ENCODE assay signal across 10 cellular contexts in genomic region chr15:55403531-55403930, GRCh38. TPM values are rescaled to one million over a fixed set of nuclear protein-coding genes. Genes with fewer than 3 reads are reported as not detected.
A peak's percentile ranks its signal among the peaks of the same experiment; 100 is the strongest.
DNase-seq lines count a peak whose midpoint lies in the region; ATAC-seq and TF ChIP-seq lines count a peak whose summit lies in the region.
"Had no signal": no experiment of that assay in that cellular context is flagged by ENCODE, and none has a peak within 500 bp of the region (broad histone marks: within the 10 kb centered on the region; RNA-seq: fewer than 3 reads in every experiment).

No MANE protein-coding gene starts in this region.

- H3K9me2 ChIP-seq in PC-9 (ENCODE audit: insufficient read depth) = no peaks in the 10 kb centered on the region

- H3F3A ChIP-seq in PC-9 (ENCODE audit: insufficient read depth, low read depth) = peaks cover 5% of the 10 kb centered on the region; the same call in 1 of the 2 replicates

- no peaks in the 10 kb centered on the region for H3K9me3 ChIP-seq in PC-9 (ENCODE audit: insufficient read depth, low read depth)
- H3K9me3 ChIP-seq in thyroid gland = no peaks in the 10 kb centered on the region
- no peaks in the 10 kb centered on the region for H3K9me3 ChIP-seq in CD4-positive, alpha-beta T cell (ENCODE audit: control insufficient read depth, low read length)

- BruUV-seq in PC-9 (replicated peaks; lab: Mats Ljungman, UMichigan) = no TSS peak

- peak overlapping the region; percentile 66 for H3K27ac Mint-ChIP-seq in activated naive CD4-positive, alpha-beta T cell treated with anti-CD3 and anti-CD28 coated beads, Interleukin-2, amount 50 U/mL, for 24 hours
- H3K27ac Mint-ChIP-seq in CD4-positive, alpha-beta T cell = no peak overlapping the region

- H3K36me3 Mint-ChIP-seq in activated naive CD4-positive, alpha-beta T cell treated with anti-CD3 and anti-CD28 coated beads, Interleukin-2, amount 50 U/mL, for 24 hours = peaks cover 4% of the 10 kb centered on the region
- H3K36me3 Mint-ChIP-seq in CD4-positive, alpha-beta T cell (ENCODE audit: low read depth) = peaks cover 15% of the 10 kb centered on the region

- H3K27me3 ChIP-seq in PC-9 (ENCODE audit: insufficient read depth, low read depth) = no peaks in the 10 kb centered on the region
- H3K27me3 ChIP-seq in thyroid gland = no peaks in the 10 kb centered on the region
- H3K27me3 ChIP-seq in CD4-positive, alpha-beta T cell (ENCODE audit: control insufficient read depth, insufficient read depth, low read length) = no peaks in the 10 kb centered on the region

- peaks cover 45% of the 10 kb centered on the region for H3K4me1 Mint-ChIP-seq in activated naive CD4-positive, alpha-beta T cell treated with anti-CD3 and anti-CD28 coated beads, Interleukin-2, amount 50 U/mL, for 24 hours
- peaks cover 64% of the 10 kb centered on the region for H3K4me1 Mint-ChIP-seq in CD4-positive, alpha-beta T cell (ENCODE audit: low read depth)

- peak overlapping the region; percentile 15; the same call in 1 of the 2 replicates for H3K4me3 ChIP-seq in PC-9
- H3K4me3 ChIP-seq in thyroid gland (replicated peaks in 1 of 3) = no peak overlapping the region

- H3K4me1 ChIP-seq in PC-9 (replicated peaks; ENCODE audit: insufficient read depth) = peaks cover 32% of the 10 kb centered on the region
- H3K4me1 ChIP-seq in thyroid gland = peaks cover 23 to 39% of the 10 kb centered on the region in 2 donors

- no peaks in the 10 kb centered on the region for H4K20me1 ChIP-seq in PC-9 (ENCODE audit: insufficient read depth)

- H3K4me3 Mint-ChIP-seq in activated naive CD4-positive, alpha-beta T cell treated with anti-CD3 and anti-CD28 coated beads, Interleukin-2, amount 50 U/mL, for 24 hours = no peak overlapping the region
- H3K4me3 Mint-ChIP-seq in CD4-positive, alpha-beta T cell = no peak overlapping the region

- peaks cover 13% of the 10 kb centered on the region for H3K79me2 ChIP-seq in PC-9 (ENCODE audit: low read depth)

- H2AFZ ChIP-seq in PC-9 = no peak overlapping the region

- no peaks in the 10 kb centered on the region for H3K27me3 Mint-ChIP-seq in activated naive CD4-positive, alpha-beta T cell treated with anti-CD3 and anti-CD28 coated beads, Interleukin-2, amount 50 U/mL, for 24 hours
- no peaks in the 10 kb centered on the region for H3K27me3 Mint-ChIP-seq in CD4-positive, alpha-beta T cell

- TF ChIP-seq CTCF in PC-9 (conservative IDR thresholded peaks at IDR 0.05) (no peak), thyroid gland (IDR thresholded peaks at IDR 0.05) (no peak)
- TF ChIP-seq CTCF in CD4-positive, alpha-beta T cell (IDR thresholded peaks at IDR 0.05) = no peak

- POLR2A ChIA-PET in PC-9 (lab: Charles Lee; ENCODE audit: unreplicated experiment) = no interaction called here
- POLR2A ChIA-PET in CD4-positive, alpha-beta T cell (lab: Charles Lee) = no interaction called here

- peak overlapping the region; percentile 93 for H3K27ac ChIP-seq in PC-9
- peak overlapping the region; percentile 56 to 78 (median 67) for H3K27ac ChIP-seq in thyroid gland
- H3K27ac ChIP-seq in CD4-positive, alpha-beta T cell (ENCODE audit: low read depth, low read length) = no peak overlapping the region

- no peaks in the 10 kb centered on the region for H3K9me3 Mint-ChIP-seq in activated naive CD4-positive, alpha-beta T cell treated with anti-CD3 and anti-CD28 coated beads, Interleukin-2, amount 50 U/mL, for 24 hours
- no peaks in the 10 kb centered on the region for H3K9me3 Mint-ChIP-seq in CD4-positive, alpha-beta T cell

- CTCF ChIA-PET in PC-9 (lab: Charles Lee) = no interaction called here
- CTCF ChIA-PET in CD4-positive, alpha-beta T cell (lab: Charles Lee) = no interaction called here

- H3K4me2 ChIP-seq in PC-9 = peak overlapping the region; percentile 54

- no peak for TF ChIP-seq POLR2A in thyroid gland (IDR thresholded peaks at IDR 0.05)

- intact Hi-C loops in PC-9 (cut with micrococcal nuclease; ENCODE audit: unreplicated experiment) (loop anchor here (10.0 kb wide), 1 partner anchor 209 kb away; the partner anchor contains the start of gene RSL24D1), thyroid gland (cut with DNase I) (no loop called here)
- intact Hi-C loops in CD4-positive, alpha-beta T cell (cut with DNase I, micrococcal nuclease) = no loop called here

- H3K36me3 ChIP-seq in PC-9 (ENCODE audit: low read depth) (no peaks in the 10 kb centered on the region), thyroid gland (no peaks in the 10 kb centered on the region)

- DNase-seq in activated naive CD4-positive, alpha-beta T cell treated with Interleukin-2 at 50 U/mL for 16 hours = no peak
- DNase-seq in PC-9 = peak in 1 of 2 experiments; percentile 48
- peak; percentile 39 for DNase-seq in dermis blood vessel endothelial cell
- no peak for DNase-seq in thyroid gland
- DNase-seq in occipital lobe (lab: John Stamatoyannopoulos, UW) = no peak
- no peak for DNase-seq in CD4-positive, alpha-beta T cell
- DNase-seq: DMS153 had no signal

- no peak for ATAC-seq in HG02759 (IDR thresholded peaks at IDR 0.05; ENCODE audit: unreplicated experiment)
- no peak for ATAC-seq in CD4-positive, alpha-beta T cell (ENCODE audit: poor library complexity)

RNA-seq across cellular contexts. Expression of gene CCPG1, which starts 4.6 kb away (rescaled TPM):
- 26.3 and 26.4 TPM in 2 replicates for total RNA-seq in PC-9 (2021)
- 70.5 and 84.7 TPM in 2 replicates for total RNA-seq in dermis blood vessel endothelial cell
- total RNA-seq in thyroid gland = 100 to 1,000 TPM; 100 to 130 (median 111) TPM
- 40.2 TPM for total RNA-seq in occipital lobe
- total RNA-seq in CD4-positive, alpha-beta T cell = 10 to 100 TPM; 29.9 to 31.5 TPM

RNA-seq across cellular contexts. Expression of gene PIERCE2, which starts 4.8 kb away (rescaled TPM):
- total RNA-seq in PC-9 (2021) = 1.2 and 2.1 TPM in 2 replicates
- total RNA-seq in dermis blood vessel endothelial cell = 0.79 and 0.85 TPM in 2 replicates
- total RNA-seq in thyroid gland = 1 to 10 TPM; 1.2 to 5.7 (median 2.7) TPM
- total RNA-seq in occipital lobe = 5.0 TPM
- not detected for total RNA-seq in CD4-positive, alpha-beta T cell
- total RNA-seq: activated CD8-positive, alpha-beta memory T cell treated with anti-CD3 and anti-CD28 coated beads for 36 hours had no signal
